Comparison of ENCODE assay signal across 1 cellular context in the genomic region with DNA sequence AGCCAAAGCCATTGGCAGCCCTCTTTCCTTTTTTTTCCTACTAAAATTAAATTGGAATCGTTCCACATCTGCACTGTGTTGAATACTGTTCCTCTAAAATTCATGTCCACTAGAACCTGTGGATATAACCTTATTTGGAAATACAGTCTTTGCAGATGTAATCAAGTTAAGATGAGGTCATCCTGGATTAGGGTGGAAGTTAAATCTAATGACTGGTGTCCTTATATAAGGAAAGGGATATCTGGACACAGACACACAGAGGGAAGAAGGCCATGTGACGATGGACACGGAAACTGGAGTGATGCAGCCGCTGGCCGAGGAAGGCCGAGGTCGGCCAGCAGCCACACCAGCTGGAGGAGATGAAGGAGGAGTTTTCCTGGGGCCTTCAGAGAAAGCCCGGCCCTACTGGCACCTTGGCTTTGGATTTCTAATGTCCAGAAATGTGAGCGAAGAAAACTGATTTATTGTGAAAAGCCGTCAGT.
TF ChIP-seq lines count a peak whose summit lies in the region.

No MANE protein-coding gene starts in this region.

TF ChIP-seq in SK-N-SH treated with all-trans-retinoic acid at 6 μM for 48 hours, 23 proteins besides CTCF, POLR2A, EP300 and RAD21 (continued from another document):
- TF ChIP-seq TCF4 (CRISPR knock-in tag; IDR thresholded peaks at IDR 0.05; ENCODE audit: borderline replicate concordance) (0 out of 2 replicates have a peak, but pooled peaks have one; percentile 26), SNAI2 (CRISPR knock-in tag; IDR thresholded peaks at IDR 0.05) (peak; percentile 60), CSDC2 (CRISPR knock-in tag; IDR thresholded peaks at IDR 0.05) (peak; percentile 92), ISL1 (CRISPR knock-in tag; IDR thresholded peaks at IDR 0.05) (peak; percentile 60)
- TF ChIP-seq, protein P1, sequence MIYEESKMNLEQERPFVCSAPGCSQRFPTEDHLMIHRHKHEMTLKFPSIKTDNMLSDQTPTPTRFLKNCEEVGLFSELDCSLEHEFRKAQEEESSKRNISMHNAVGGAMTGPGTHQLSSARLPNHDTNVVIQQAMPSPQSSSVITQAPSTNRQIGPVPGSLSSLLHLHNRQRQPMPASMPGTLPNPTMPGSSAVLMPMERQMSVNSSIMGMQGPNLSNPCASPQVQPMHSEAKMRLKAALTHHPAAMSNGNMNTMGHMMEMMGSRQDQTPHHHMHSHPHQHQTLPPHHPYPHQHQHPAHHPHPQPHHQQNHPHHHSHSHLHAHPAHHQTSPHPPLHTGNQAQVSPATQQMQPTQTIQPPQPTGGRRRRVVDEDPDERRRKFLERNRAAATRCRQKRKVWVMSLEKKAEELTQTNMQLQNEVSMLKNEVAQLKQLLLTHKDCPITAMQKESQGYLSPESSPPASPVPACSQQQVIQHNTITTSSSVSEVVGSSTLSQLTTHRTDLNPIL (CRISPR knock-in tag; IDR thresholded peaks at IDR 0.05; ENCODE audit: low read depth): peak; percentile 68
